Comparison of ENCODE assay signal across 8 cellular contexts in the genomic region with DNA sequence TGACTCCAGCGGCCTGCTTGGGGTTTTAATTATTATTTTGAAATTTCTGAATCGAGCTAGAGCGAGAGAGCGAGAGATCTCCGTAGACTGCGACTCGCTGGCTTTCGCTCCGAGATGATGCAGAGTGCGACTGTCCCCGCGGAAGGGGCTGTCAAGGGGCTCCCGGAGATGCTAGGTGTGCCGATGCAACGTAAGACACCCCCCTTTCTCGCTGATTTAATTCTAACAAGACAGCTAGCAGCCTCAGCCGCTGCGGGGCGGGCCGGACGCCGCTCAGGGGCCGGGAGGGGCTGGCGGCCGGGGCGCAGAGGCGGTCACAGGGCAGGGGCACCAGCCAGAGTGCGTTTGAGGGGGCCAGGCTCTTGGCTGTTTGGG. TPM values are rescaled to one million over a fixed set of nuclear protein-coding genes. Genes with fewer than 3 reads are reported as not detected.
DNase-seq lines count a peak whose midpoint lies in the region; ATAC-seq and TF ChIP-seq lines count a peak whose summit lies in the region.

No MANE protein-coding gene starts in this region.

- H3K36me3 ChIP-seq in iPS-15b (ENCODE audit: control insufficient read depth, insufficient read depth, low read length) (no peaks in the 10 kb centered on the region), stomach smooth muscle (ENCODE audit: control insufficient read depth in 2 of 2, insufficient read depth in 2 of 2, low read length in 2 of 2) (no peaks in the 10 kb centered on the region)

- POLR2A ChIA-PET in activated B cell treated with CpG ODN at 0.5 μM for 24 hours (lab: Charles Lee) = no interaction called here

- peak overlapping the region; percentile 75 for H3K4me3 Mint-ChIP-seq in activated B cell treated with CpG ODN at 0.5 μM for 24 hours

- peaks cover 10% of the 10 kb centered on the region for H3K4me1 ChIP-seq in iPS-15b (ENCODE audit: control insufficient read depth, insufficient read depth, low read length)
- peaks cover 46% of the 10 kb centered on the region for H3K4me1 ChIP-seq in stomach smooth muscle (ENCODE audit: control insufficient read depth, insufficient read depth, low read length)

- H3K9ac ChIP-seq in iPS-15b (ENCODE audit: low read depth, low read length) = no peak overlapping the region
- H3K9ac ChIP-seq in stomach smooth muscle (ENCODE audit: low read length in 2 of 2) = no peak overlapping the region

- DNase-seq in activated CD8-positive, alpha-beta memory T cell treated with anti-CD3 and anti-CD28 coated beads for 24 hours = peak; percentile 74
- DNase-seq in activated CD8-positive, alpha-beta memory T cell treated with anti-CD3 and anti-CD28 coated beads, Interleukin-2, amount 50 U/mL, for 4 hours = no peak
- DNase-seq in activated B cell treated with CpG ODN at 0.5 μM for 24 hours = peak; percentile 26
- no peak for DNase-seq in NCI-H526 treated with DMSO at 0.1 percent for 48 hours (lab: John Stamatoyannopoulos, UW)
- no peak for DNase-seq in islet precursor cell

- intact Hi-C loops in activated B cell treated with CpG ODN at 0.5 μM for 24 hours (cut with micrococcal nuclease) = loop anchor here (2.0 to 5.0 kb wide), 2 partner anchors 76 to 402 kb away; a partner anchor contains a TSS

- ATAC-seq in activated B cell treated with CpG ODN at 0.5 μM for 24 hours (ENCODE audit: low read depth) (no peak), HG02798 (IDR thresholded peaks at IDR 0.05; ENCODE audit: poor library complexity, unreplicated experiment) (no peak)

- H3K9me3 Mint-ChIP-seq in activated B cell treated with CpG ODN at 0.5 μM for 24 hours = no peaks in the 10 kb centered on the region

- peaks cover 39% of the 10 kb centered on the region for H3K4me1 Mint-ChIP-seq in activated B cell treated with CpG ODN at 0.5 μM for 24 hours

- CTCF ChIA-PET in activated B cell treated with CpG ODN at 0.5 μM for 24 hours (lab: Charles Lee) = no interaction called here

- no peaks in the 10 kb centered on the region for H3K9me3 ChIP-seq in iPS-15b (ENCODE audit: control insufficient read depth, insufficient read depth, low read length)
- no peaks in the 10 kb centered on the region for H3K9me3 ChIP-seq in stomach smooth muscle (ENCODE audit: control insufficient read depth in 2 of 2, low read length in 2 of 2)

- no peak overlapping the region for H3K27ac ChIP-seq in stomach smooth muscle (ENCODE audit: low read length)

- no peak overlapping the region for H3K27ac Mint-ChIP-seq in activated B cell treated with CpG ODN at 0.5 μM for 24 hours

- TF ChIP-seq CTCF in activated B cell treated with CpG ODN at 0.5 μM for 24 hours (IDR thresholded peaks at IDR 0.05) = no peak

- H3K4me3 ChIP-seq in iPS-15b (ENCODE audit: low read depth, low read length) (peak overlapping the region; percentile 73), stomach smooth muscle (ENCODE audit: low read length in 2 of 2) (peak overlapping the region; percentile 60 to 72)

- no peaks in the 10 kb centered on the region for H3K36me3 Mint-ChIP-seq in activated B cell treated with CpG ODN at 0.5 μM for 24 hours (ENCODE audit: low read depth)

- peaks cover 48% of the 10 kb centered on the region for H3K27me3 Mint-ChIP-seq in activated B cell treated with CpG ODN at 0.5 μM for 24 hours

- H3K27me3 ChIP-seq in iPS-15b (ENCODE audit: control insufficient read depth, insufficient read depth, low read length) = peaks cover 85% of the 10 kb centered on the region
- peaks cover 67 to 80% of the 10 kb centered on the region in 2 donors for H3K27me3 ChIP-seq in stomach smooth muscle (ENCODE audit: control insufficient read depth in 1 of 2, insufficient read depth in 2 of 2, low read length in 2 of 2)

RNA-seq across cellular contexts. Expression of a gene that starts 0.3 kb away (rescaled TPM):
- not detected in 2 replicates for total RNA-seq in activated B cell treated with CpG ODN at 0.5 μM for 24 hours

Comparison
In these comparisons a context has a peak if more than half of its experiments do, and no peak if none do; other contexts are left out.
1. DNase-seq: peak in activated CD8-positive, alpha-beta memory T cell treated with anti-CD3 and anti-CD28 coated beads for 24 hours (single experiment) and activated B cell treated with CpG ODN at 0.5 μM for 24 hours (single experiment); none in activated CD8-positive, alpha-beta memory T cell treated with anti-CD3 and anti-CD28 coated beads, Interleukin-2, amount 50 U/mL, for 4 hours (single experiment), NCI-H526 treated with DMSO at 0.1 percent for 48 hours (single experiment) and islet precursor cell (single experiment).